ENCODE assay signal across 1 cellular context in the genomic region with DNA sequence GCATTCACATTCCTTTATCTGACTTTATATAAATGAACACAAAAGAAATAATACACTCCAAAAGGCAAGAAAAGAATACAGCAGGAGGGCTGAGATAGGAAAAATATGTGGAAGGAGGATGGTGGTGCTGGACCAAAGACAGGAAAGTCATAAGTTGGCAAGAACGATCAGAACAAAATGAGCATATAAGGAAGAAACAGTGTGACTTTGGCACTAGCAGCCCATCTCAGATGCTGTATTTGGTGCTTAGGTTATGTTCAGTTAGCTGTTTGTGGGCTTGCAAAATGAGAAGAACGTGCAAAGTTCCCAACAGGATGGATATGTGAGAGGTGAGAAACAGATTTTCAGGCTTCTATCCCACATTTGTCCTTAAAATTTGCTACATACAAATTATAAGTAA.
TF ChIP-seq lines count a peak whose summit lies in the region.

No MANE protein-coding gene starts in this region.

TF ChIP-seq in endothelial cell of umbilical vein, 7 proteins besides CTCF, POLR2A, EP300 and RAD21:
- no peak for TF ChIP-seq MYC (IDR thresholded peaks at IDR 0.05; ENCODE audit: low read depth, low read length)
- no peak for TF ChIP-seq GATA2 (IDR thresholded peaks at IDR 0.05; ENCODE audit: insufficient read depth, insufficient read length, low read depth, low read length)
- no peak for TF ChIP-seq JUN (IDR thresholded peaks at IDR 0.05; ENCODE audit: borderline replicate concordance, insufficient read depth, insufficient read length, low read depth)
- TF ChIP-seq POLR2AphosphoS5 (IDR thresholded peaks at IDR 0.05; ENCODE audit: insufficient read depth, low read depth, low read length): no peak
- TF ChIP-seq, protein P1, sequence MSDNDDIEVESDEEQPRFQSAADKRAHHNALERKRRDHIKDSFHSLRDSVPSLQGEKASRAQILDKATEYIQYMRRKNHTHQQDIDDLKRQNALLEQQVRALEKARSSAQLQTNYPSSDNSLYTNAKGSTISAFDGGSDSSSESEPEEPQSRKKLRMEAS (IDR thresholded peaks at IDR 0.05; ENCODE audit: insufficient read depth, insufficient read length): no peak
- TF ChIP-seq EZH2 (IDR thresholded peaks at IDR 0.05; ENCODE audit: borderline replicate concordance, low read depth, low read length, severe bottlenecking): no peak
- TF ChIP-seq FOS (IDR thresholded peaks at IDR 0.05; ENCODE audit: borderline replicate concordance, insufficient read depth, low read length): no peak
